In the genomic region with DNA sequence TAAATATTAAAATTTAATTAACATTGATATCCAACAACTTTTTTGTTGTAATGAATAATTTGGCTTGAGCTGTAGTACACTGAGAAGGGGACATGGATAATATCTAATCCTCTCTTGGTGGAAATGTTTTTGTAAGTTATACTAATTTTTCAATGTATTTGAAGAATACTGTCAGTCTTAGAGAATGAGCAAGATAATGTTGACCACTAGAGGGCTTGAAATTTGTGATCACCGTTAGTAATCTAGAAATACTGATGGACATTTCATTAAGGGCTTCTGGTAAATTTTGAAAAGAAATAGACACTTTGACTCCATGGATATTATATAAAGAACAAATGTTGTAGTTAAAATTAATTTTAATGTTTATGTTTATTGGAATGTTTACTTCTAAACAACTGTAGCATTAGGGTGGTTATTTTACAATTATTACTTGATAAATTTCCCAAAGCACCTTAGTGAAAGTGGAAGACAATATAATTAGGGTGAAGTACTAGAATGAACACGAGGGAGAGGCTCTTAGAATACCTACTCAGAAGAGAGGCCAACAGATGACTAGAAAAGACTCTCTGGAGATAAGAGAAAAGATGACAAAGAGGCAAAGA, we compare ENCODE assay signal across 8 cellular contexts. TPM values are rescaled to one million over a fixed set of nuclear protein-coding genes. Genes with fewer than 3 reads are reported as not detected.
DNase-seq lines count a peak whose midpoint lies in the region; TF ChIP-seq lines count a peak whose summit lies in the region.

No MANE protein-coding gene starts in this region.

- H3K4me1 Mint-ChIP-seq in HFFc6 (ENCODE audit: low read depth), result peaks cover 31% of the 10 kb centered on the region
- no peaks in the 10 kb centered on the region for H3K4me1 Mint-ChIP-seq in glutamatergic neuron (ENCODE audit: low read depth, unreplicated experiment)
- H3K4me1 Mint-ChIP-seq in type B pancreatic cell (ENCODE audit: unreplicated experiment), result no peaks in the 10 kb centered on the region

- no peak for TF ChIP-seq POLR2A in lower leg skin (IDR thresholded peaks at IDR 0.05)

- no peak overlapping the region for H3K4me3 ChIP-seq in lower leg skin (ENCODE audit: low read depth, poor library complexity, severe bottlenecking)

- no peaks in the 10 kb centered on the region for H3K9me3 Mint-ChIP-seq in HFFc6
- peaks cover 1% of the 10 kb centered on the region for H3K9me3 Mint-ChIP-seq in glutamatergic neuron (ENCODE audit: unreplicated experiment)
- H3K9me3 Mint-ChIP-seq in type B pancreatic cell, result peaks cover 5% of the 10 kb centered on the region

- intact Hi-C loops in lower leg skin (cut with DNase I; ENCODE audit: low total_unique reads), result loop anchor here (10.0 kb wide), 1 partner anchor 113 kb away; no protein-coding TSS in a partner anchor

- 6 to 11% methylated on average over 2 of the region's 2 CpGs for WGBS in lower leg skin, 2 donors

- peak; percentile 91 for TF ChIP-seq CTCF in HFFc6 (IDR thresholded peaks at IDR 0.05)
- peak; percentile 81 for TF ChIP-seq CTCF in glutamatergic neuron (IDR thresholded peaks at IDR 0.05; ENCODE audit: partially characterized antibody, unreplicated experiment)
- peak; percentile 86 for TF ChIP-seq CTCF in type B pancreatic cell (conservative IDR thresholded peaks at IDR 0.05)
- TF ChIP-seq CTCF in lower leg skin (IDR thresholded peaks at IDR 0.05), result no peak

- no peaks in the 10 kb centered on the region for H3K27me3 Mint-ChIP-seq in HFFc6 (ENCODE audit: insufficient read depth)
- no peaks in the 10 kb centered on the region for H3K27me3 Mint-ChIP-seq in glutamatergic neuron (ENCODE audit: unreplicated experiment)
- H3K27me3 Mint-ChIP-seq in type B pancreatic cell, result no peaks in the 10 kb centered on the region

- H3K4me3 Mint-ChIP-seq in HFFc6 (no peak overlapping the region), glutamatergic neuron (ENCODE audit: unreplicated experiment) (no peak overlapping the region), type B pancreatic cell (no peak overlapping the region)

- H3K36me3 Mint-ChIP-seq in HFFc6 (ENCODE audit: low read depth) (no peaks in the 10 kb centered on the region; the same call in 1 of the 2 replicates), glutamatergic neuron (ENCODE audit: unreplicated experiment) (no peaks in the 10 kb centered on the region), type B pancreatic cell (no peaks in the 10 kb centered on the region)

- H3K27ac Mint-ChIP-seq in HFFc6, result no peak overlapping the region
- no peak overlapping the region for H3K27ac Mint-ChIP-seq in glutamatergic neuron (ENCODE audit: unreplicated experiment)
- no peak overlapping the region for H3K27ac Mint-ChIP-seq in type B pancreatic cell

- DNase-seq in DMS114 treated with DMSO at 0.1 percent for 48 hours (lab: John Stamatoyannopoulos, UW; ENCODE audit: unreplicated experiment) (peak; percentile 9), HFFc6 (no peak), SW480 (ENCODE audit: low spot score) (peak; percentile 14), glutamatergic neuron (no peak), type B pancreatic cell (ENCODE audit: extremely low spot score, unreplicated experiment) (no peak), T-helper 1 cell (no peak), lower leg skin (ENCODE audit: low spot score in 2 of 2) (no peak), HuH-7.5 (ENCODE audit: low spot score) (no peak)

RNA-seq across cellular contexts. Expression of gene CAMK2D, which starts 20.0 kb away (rescaled TPM):
- total RNA-seq in HFFc6 (2021; fragmentation: NEBNext Ultra II Directional; extraction: Animal tissue kit (Norgen Biotek cat#: 25700)), result 100 to 1,000 TPM in 1 of 6 experiments, 10 to 100 TPM in 5; 83.7 to 102 (median 94.1) TPM
- total RNA-seq in glutamatergic neuron (ENCODE audit: unreplicated experiment) (24.8 TPM), type B pancreatic cell (ENCODE audit: low replicate concordance) (57.6 and 62.0 TPM in 2 replicates), lower leg skin (10 to 100 TPM; 25.2 to 40.7 (median 32.7) TPM)

Comparison
In these comparisons a context has a peak if more than half of its experiments do, and no peak if none do; other contexts are left out.
1. DNase-seq: peak in DMS114 treated with DMSO at 0.1 percent for 48 hours (single experiment) and SW480 (single experiment); none in HFFc6 (single experiment), glutamatergic neuron (single experiment), type B pancreatic cell (single experiment), T-helper 1 cell (0 of 5), lower leg skin (0 of 2) and HuH-7.5 (single experiment).
2. CTCF ChIP-seq: peak in HFFc6 (single experiment), glutamatergic neuron (single experiment) and type B pancreatic cell (single experiment); none in lower leg skin (0 of 3).